In the genomic region with DNA sequence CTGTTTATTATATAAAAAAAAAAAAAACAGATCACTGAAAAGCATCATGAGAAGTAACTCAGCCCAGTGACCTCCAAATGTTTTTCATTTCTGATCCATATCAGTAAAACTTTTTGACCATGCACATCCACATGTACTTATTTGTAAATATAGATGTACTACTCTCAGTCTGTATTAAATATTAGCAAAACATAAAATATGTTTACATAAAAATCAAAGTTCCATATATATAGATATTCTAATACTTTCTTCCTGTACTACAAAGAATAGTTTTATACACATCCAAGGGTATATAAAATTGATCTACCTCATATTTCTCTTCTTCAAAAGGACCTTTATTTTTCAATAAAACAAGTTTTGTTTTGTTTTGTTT, we compare ENCODE assay signal across 1 cellular context.
TF ChIP-seq lines count a peak whose summit lies in the region.

No MANE protein-coding gene starts in this region.

TF ChIP-seq in SK-N-SH, 30 proteins besides CTCF, POLR2A, EP300 and RAD21 (continued from another document):
- TF ChIP-seq PBX3 (IDR thresholded peaks at IDR 0.05) (no peak), TAF1 (IDR thresholded peaks at IDR 0.05; ENCODE audit: borderline replicate concordance, low read depth, low read length) (no peak), NFIC (IDR thresholded peaks at IDR 0.05; ENCODE audit: borderline replicate concordance) (no peak), GABPA (IDR thresholded peaks at IDR 0.05; ENCODE audit: low read depth) (no peak), ZBTB33 (IDR thresholded peaks at IDR 0.05; ENCODE audit: borderline replicate concordance, low read depth) (no peak)
